ENCODE assay signal across 39 cellular contexts in genomic region chr9:40935336-40935735, GRCh38.
"Had no signal": no experiment of that assay in that cellular context is flagged by ENCODE, and none has a peak within 500 bp of the region (broad histone marks: within the 10 kb centered on the region; RNA-seq: fewer than 3 reads in every experiment).

No MANE protein-coding gene starts in this region.

- DNase-seq: activated effector memory CD4-positive, alpha-beta T cell treated with anti-CD3 and anti-CD28 coated beads, Interleukin-2, amount 50 U/mL, for 16 hours; activated effector memory CD4-positive, alpha-beta T cell treated with Interleukin-2 at 50 U/mL for 16 hours; activated gamma-delta T cell; activated gamma-delta T cell treated with Interleukin-2 at 50 U/mL for 16 hours; activated naive CD4-positive, alpha-beta T cell; activated naive CD4-positive, alpha-beta T cell treated with anti-CD3 and anti-CD28 coated beads for 36 hours; activated naive CD4-positive, alpha-beta T cell treated with anti-CD3 and anti-CD28 coated beads, Interleukin-2, amount 10 ng/mL, durations not matched to agents 7 days and 5 days; activated naive CD4-positive, alpha-beta T cell treated with anti-CD3 and anti-CD28 coated beads, Interleukin-2, amount 50 U/mL, for 16 hours; activated naive CD4-positive, alpha-beta T cell treated with Interleukin-2 at 50 U/mL for 16 hours; activated naive CD8-positive, alpha-beta T cell treated with anti-CD3 and anti-CD28 coated beads for 36 hours; activated naive CD8-positive, alpha-beta T cell treated with anti-CD3 and anti-CD28 coated beads, Interleukin-2, amount 10 ng/mL, durations not matched to agents 7 days and 5 days; activated naive CD8-positive, alpha-beta T cell treated with anti-CD3 and anti-CD28 coated beads, Interleukin-2, amount 50 U/mL, for 24 hours; activated T-cell treated with anti-CD3 and anti-CD28 coated beads for 4 hours; activated T-cell treated with anti-CD3 and anti-CD28 coated beads, Interleukin-2, amount 50 U/mL, for 1 hour; activated T-cell treated with anti-CD3 and anti-CD28 coated beads, Interleukin-2, amount 50 U/mL, for 24 hours; activated T-cell treated with anti-CD3 and anti-CD28 coated beads, Interleukin-2, amount 50 U/mL, for 4 hours; activated T-cell treated with anti-CD3 and anti-CD28 coated beads, Interleukin-2, amount 50 U/mL, for 48 hours; activated T-cell treated with anti-CD3 and anti-CD28 coated beads, Interleukin-2, amount 50 U/mL, for 72 hours; adrenal gland; amniotic stem cell; amygdala; anterior cingulate cortex; aorta; body of pancreas; brain microvascular endothelial cell; caudate nucleus; central memory CD4-positive, alpha-beta T cell; cerebellar nuclear complex had no signal

- H3K36me3 Mint-ChIP-seq: activated naive CD4-positive, alpha-beta T cell treated with anti-CD3 and anti-CD28 coated beads, Interleukin-2, amount 10 ng/mL, durations not matched to agents 7 days and 5 days; activated naive CD8-positive, alpha-beta T cell treated with anti-CD3 and anti-CD28 coated beads, Interleukin-2, amount 10 ng/mL, durations not matched to agents 7 days and 5 days had no signal

- H3K4me3 ChIP-seq: adrenal gland, ascending aorta, body of pancreas, breast epithelium, cardiac muscle cell had no signal

- H3K27ac Mint-ChIP-seq: activated naive CD4-positive, alpha-beta T cell treated with anti-CD3 and anti-CD28 coated beads for 36 hours; activated naive CD4-positive, alpha-beta T cell treated with anti-CD3 and anti-CD28 coated beads, Interleukin-2, amount 10 ng/mL, durations not matched to agents 7 days and 5 days; activated naive CD4-positive, alpha-beta T cell treated with anti-CD3 and anti-CD28 coated beads, Interleukin-2, amount 50 U/mL, for 24 hours; activated naive CD4-positive, alpha-beta T cell treated with anti-CD3 and anti-CD28 coated beads, Interleukin-2, amount 50 U/mL, for 72 hours; activated naive CD8-positive, alpha-beta T cell; activated naive CD8-positive, alpha-beta T cell treated with anti-CD3 and anti-CD28 coated beads for 36 hours; activated naive CD8-positive, alpha-beta T cell treated with anti-CD3 and anti-CD28 coated beads, Interleukin-2, amount 10 ng/mL, durations not matched to agents 7 days and 5 days; activated naive CD8-positive, alpha-beta T cell treated with anti-CD3 and anti-CD28 coated beads, Interleukin-2, amount 50 U/mL, for 24 hours; activated T-cell treated with anti-CD3 and anti-CD28 coated beads, Interleukin-2, amount 50 U/mL, for 24 hours; activated T-cell treated with anti-CD3 and anti-CD28 coated beads, Interleukin-2, amount 50 U/mL, for 72 hours; activated T-helper 1 cell treated with anti-CD3 and anti-CD28 coated beads, Interleukin-12 subunit alpha, Interleukin-12 subunit beta, Interleukin-2, Interleukin-4 antibody, amounts not matched to agents 30 ng/mL and 10 ng/mL and 1 ng/mL, durations not matched to agents 14 hours and 24 hours and 36 hours; activated T-helper 17 cell treated with anti-CD3 and anti-CD28 coated beads, Interleukin-2, amount 50 U/mL, for 72 hours; activated T-helper 2 cell treated with anti-CD3 and anti-CD28 coated beads, Interferon-gamma antibody, Interleukin-2, Interleukin-4, amounts not matched to agents 10 μg/mL and 5 μg/mL and 100 μg/mL, durations not matched to agents 14 hours and 24 hours and 36 hours; brain had no signal

- H3K27ac ChIP-seq: adrenal gland, ascending aorta, body of pancreas, brain microvascular endothelial cell, breast epithelium, cardiac muscle cell had no signal

- H3K36me3 ChIP-seq: adrenal gland, ascending aorta, brain microvascular endothelial cell, breast epithelium, cardiac muscle cell had no signal

- H3K27me3 ChIP-seq: adrenal gland, ascending aorta, body of pancreas, brain microvascular endothelial cell, breast epithelium, cardiac muscle cell had no signal

- H3K4me1 ChIP-seq: adrenal gland, ascending aorta, body of pancreas, breast epithelium had no signal

- H3K4me3 Mint-ChIP-seq: activated naive CD4-positive, alpha-beta T cell treated with anti-CD3 and anti-CD28 coated beads for 36 hours; activated naive CD4-positive, alpha-beta T cell treated with anti-CD3 and anti-CD28 coated beads, Interleukin-2, amount 10 ng/mL, durations not matched to agents 7 days and 5 days; activated naive CD4-positive, alpha-beta T cell treated with anti-CD3 and anti-CD28 coated beads, Interleukin-2, amount 50 U/mL, for 24 hours; activated naive CD8-positive, alpha-beta T cell; activated naive CD8-positive, alpha-beta T cell treated with anti-CD3 and anti-CD28 coated beads for 36 hours; activated naive CD8-positive, alpha-beta T cell treated with anti-CD3 and anti-CD28 coated beads, Interleukin-2, amount 10 ng/mL, durations not matched to agents 7 days and 5 days; activated naive CD8-positive, alpha-beta T cell treated with anti-CD3 and anti-CD28 coated beads, Interleukin-2, amount 50 U/mL, for 24 hours; activated T-cell treated with anti-CD3 and anti-CD28 coated beads, Interleukin-2, amount 50 U/mL, for 24 hours; activated T-cell treated with anti-CD3 and anti-CD28 coated beads, Interleukin-2, amount 50 U/mL, for 4 hours; activated T-cell treated with anti-CD3 and anti-CD28 coated beads, Interleukin-2, amount 50 U/mL, for 72 hours; activated T-helper 1 cell treated with anti-CD3 and anti-CD28 coated beads, Interleukin-12 subunit alpha, Interleukin-12 subunit beta, Interleukin-2, Interleukin-4 antibody, amounts not matched to agents 30 ng/mL and 10 ng/mL and 1 ng/mL, durations not matched to agents 14 hours and 24 hours and 36 hours; activated T-helper 17 cell treated with anti-CD3 and anti-CD28 coated beads, Interleukin-2, amount 50 U/mL, for 72 hours; brain; central memory CD8-positive, alpha-beta T cell had no signal

- H3K4me1 Mint-ChIP-seq: activated naive CD4-positive, alpha-beta T cell treated with anti-CD3 and anti-CD28 coated beads, Interleukin-2, amount 10 ng/mL, durations not matched to agents 7 days and 5 days; activated naive CD4-positive, alpha-beta T cell treated with anti-CD3 and anti-CD28 coated beads, Interleukin-2, amount 50 U/mL, for 24 hours; activated naive CD8-positive, alpha-beta T cell treated with anti-CD3 and anti-CD28 coated beads for 36 hours; activated naive CD8-positive, alpha-beta T cell treated with anti-CD3 and anti-CD28 coated beads, Interleukin-2, amount 10 ng/mL, durations not matched to agents 7 days and 5 days; activated naive CD8-positive, alpha-beta T cell treated with anti-CD3 and anti-CD28 coated beads, Interleukin-2, amount 50 U/mL, for 24 hours; activated T-helper 17 cell treated with anti-CD3 and anti-CD28 coated beads, Interleukin-2, amount 50 U/mL, for 72 hours; brain had no signal

- H3K27me3 Mint-ChIP-seq: activated naive CD4-positive, alpha-beta T cell treated with anti-CD3 and anti-CD28 coated beads, Interleukin-2, amount 10 ng/mL, durations not matched to agents 7 days and 5 days; activated naive CD4-positive, alpha-beta T cell treated with anti-CD3 and anti-CD28 coated beads, Interleukin-2, amount 50 U/mL, for 24 hours; activated naive CD8-positive, alpha-beta T cell; activated naive CD8-positive, alpha-beta T cell treated with anti-CD3 and anti-CD28 coated beads for 36 hours; activated naive CD8-positive, alpha-beta T cell treated with anti-CD3 and anti-CD28 coated beads, Interleukin-2, amount 10 ng/mL, durations not matched to agents 7 days and 5 days; activated naive CD8-positive, alpha-beta T cell treated with anti-CD3 and anti-CD28 coated beads, Interleukin-2, amount 50 U/mL, for 24 hours; activated T-cell treated with anti-CD3 and anti-CD28 coated beads, Interleukin-2, amount 50 U/mL, for 24 hours; activated T-helper 17 cell treated with anti-CD3 and anti-CD28 coated beads, Interleukin-2, amount 50 U/mL, for 72 hours; brain; central memory CD8-positive, alpha-beta T cell had no signal
